Comparison of ENCODE assay signal across 1 cellular context in genomic region chr1:172447641-172448040, GRCh38.
A peak's percentile ranks its signal among the peaks of the same experiment; 100 is the strongest.
TF ChIP-seq lines count a peak whose summit lies in the region.

No MANE protein-coding gene starts in this region.

TF ChIP-seq in HepG2, 621 proteins besides CTCF, POLR2A, EP300 and RAD21:
- TF ChIP-seq KMT2A (CRISPR knock-in tag; IDR thresholded peaks at IDR 0.05), result no peak
- TF ChIP-seq, protein P1, sequence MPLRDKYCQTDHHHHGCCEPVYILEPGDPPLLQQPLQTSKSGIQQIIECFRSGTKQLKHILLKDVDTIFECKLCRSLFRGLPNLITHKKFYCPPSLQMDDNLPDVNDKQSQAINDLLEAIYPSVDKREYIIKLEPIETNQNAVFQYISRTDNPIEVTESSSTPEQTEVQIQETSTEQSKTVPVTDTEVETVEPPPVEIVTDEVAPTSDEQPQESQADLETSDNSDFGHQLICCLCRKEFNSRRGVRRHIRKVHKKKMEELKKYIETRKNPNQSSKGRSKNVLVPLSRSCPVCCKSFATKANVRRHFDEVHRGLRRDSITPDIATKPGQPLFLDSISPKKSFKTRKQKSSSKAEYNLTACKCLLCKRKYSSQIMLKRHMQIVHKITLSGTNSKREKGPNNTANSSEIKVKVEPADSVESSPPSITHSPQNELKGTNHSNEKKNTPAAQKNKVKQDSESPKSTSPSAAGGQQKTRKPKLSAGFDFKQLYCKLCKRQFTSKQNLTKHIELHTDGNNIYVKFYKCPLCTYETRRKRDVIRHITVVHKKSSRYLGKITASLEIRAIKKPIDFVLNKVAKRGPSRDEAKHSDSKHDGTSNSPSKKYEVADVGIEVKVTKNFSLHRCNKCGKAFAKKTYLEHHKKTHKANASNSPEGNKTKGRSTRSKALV (CRISPR knock-in tag; IDR thresholded peaks at IDR 0.05), result no peak
- no peak for TF ChIP-seq CCDC6 (CRISPR knock-in tag; IDR thresholded peaks at IDR 0.05)
- no peak for TF ChIP-seq ZNF451 (CRISPR knock-in tag; IDR thresholded peaks at IDR 0.05)
- 0 out of 2 replicates have a peak, but pooled peaks have one; percentile 8 for TF ChIP-seq CEBPG (CRISPR knock-in tag; IDR thresholded peaks at IDR 0.05)
